13 cellular contexts compared by ENCODE assay signal in genomic region chr3:52481819-52482521, GRCh38. TPM values are rescaled to one million over a fixed set of nuclear protein-coding genes. Genes with fewer than 3 reads are reported as not detected.
A peak's percentile ranks its signal among the peaks of the same experiment; 100 is the strongest.
DNase-seq lines count a peak whose midpoint lies in the region; TF ChIP-seq lines count a peak whose summit lies in the region.
"Had no signal": no experiment of that assay in that cellular context is flagged by ENCODE, and none has a peak within 500 bp of the region (broad histone marks: within the 10 kb centered on the region; RNA-seq: fewer than 3 reads in every experiment).

No MANE protein-coding gene starts in this region.

- no peak overlapping the region for H3K4me2 ChIP-seq in osteoblast (ENCODE audit: insufficient read depth, low read length)

- CTCF ChIA-PET in activated CD4-positive, alpha-beta T cell treated with anti-CD3 and anti-CD28 coated beads, Interleukin-2, amount 10 ng/mL, durations not matched to agents 7 days and 5 days (lab: Charles Lee): interaction anchor here (0.7 to 1.9 kb wide), 4 partner anchors 10 to 46 kb away, joined by 3 to 4 read pairs (median 4); no protein-coding TSS in a partner anchor

- peak overlapping the region in 54 of 59 donors; percentile 4 to 95 (median 84) for H3K27ac ChIP-seq in dorsolateral prefrontal cortex
- H3K27ac ChIP-seq in osteoblast (ENCODE audit: low read depth, low read length): no peak overlapping the region

- POLR2A ChIA-PET in activated CD4-positive, alpha-beta T cell treated with anti-CD3 and anti-CD28 coated beads, Interleukin-2, amount 10 ng/mL, durations not matched to agents 7 days and 5 days (lab: Charles Lee): no interaction called here

- intact Hi-C loops in dorsolateral prefrontal cortex (cut with DNase I): no loop called here
- intact Hi-C loops in posterior cingulate gyrus (cut with DNase I): no loop called here

- H3K27ac Mint-ChIP-seq in activated CD4-positive, alpha-beta T cell treated with anti-CD3 and anti-CD28 coated beads, Interleukin-2, amount 10 ng/mL, durations not matched to agents 7 days and 5 days: no peak overlapping the region

- no peak overlapping the region for H3K4me3 Mint-ChIP-seq in activated CD4-positive, alpha-beta T cell treated with anti-CD3 and anti-CD28 coated beads, Interleukin-2, amount 10 ng/mL, durations not matched to agents 7 days and 5 days

- H4K20me1 ChIP-seq in osteoblast (ENCODE audit: insufficient read depth, low read length): peaks cover 14% of the 10 kb centered on the region

- TF ChIP-seq CTCF in dorsolateral prefrontal cortex (IDR thresholded peaks at IDR 0.05 in 54 of 56, conservative IDR thresholded peaks at IDR 0.05 in 2 of 56; ENCODE audit: low read depth in 1 of 56, partially characterized antibody in 56 of 56) (peak in 38 of 56 donors; percentile 14 to 50 (median 26)), osteoblast (IDR thresholded peaks at IDR 0.05; ENCODE audit: extremely low read depth, low read depth, low read length) (peak; percentile 52)

- H3K27me3 ChIP-seq in dorsolateral prefrontal cortex (no peaks in the 10 kb centered on the region), osteoblast (ENCODE audit: insufficient read depth, low read length) (no peaks in the 10 kb centered on the region)

- DNase-seq in activated CD4-positive, alpha-beta T cell treated with anti-CD3 and anti-CD28 coated beads for 48 hours: peak; percentile 51
- DNase-seq in activated CD4-positive, alpha-beta T cell treated with anti-CD3 and anti-CD28 coated beads, Interleukin-2, amount 10 ng/mL, durations not matched to agents 7 days and 5 days: no peak
- DNase-seq in LHCN-M2 (ENCODE audit: low read depth) (peak; percentile 11), dorsolateral prefrontal cortex (peak in 1 of 10 donors; percentile 44), osteoblast (ENCODE audit: insufficient read length, low spot score, missing footprints) (peak; percentile 93), GOT3 (lab: John Stamatoyannopoulos, UW) (no peak), posterior cingulate gyrus (no peak), OCI-M2 (lab: John Stamatoyannopoulos, UW; ENCODE audit: unreplicated experiment) (no peak)
- DNase-seq: activated CD4-positive, alpha-beta T cell treated with anti-CD3 and anti-CD28 coated beads for 1 hour; NCI-H1105 treated with DMSO at 0.1 percent for 48 hours; retina had no signal

- H3K36me3 Mint-ChIP-seq in activated CD4-positive, alpha-beta T cell treated with anti-CD3 and anti-CD28 coated beads, Interleukin-2, amount 10 ng/mL, durations not matched to agents 7 days and 5 days (ENCODE audit: low read depth): peaks cover 26% of the 10 kb centered on the region

- no peak overlapping the region for H2AFZ ChIP-seq in osteoblast (ENCODE audit: low read length)

- H3K79me2 ChIP-seq in osteoblast (ENCODE audit: insufficient read depth, low read length): no peaks in the 10 kb centered on the region

- H3K36me3 ChIP-seq in osteoblast (ENCODE audit: insufficient read depth, low read length): peaks cover 70% of the 10 kb centered on the region

- no peaks in the 10 kb centered on the region for H3K27me3 Mint-ChIP-seq in activated CD4-positive, alpha-beta T cell treated with anti-CD3 and anti-CD28 coated beads, Interleukin-2, amount 10 ng/mL, durations not matched to agents 7 days and 5 days
- H3K27me3 Mint-ChIP-seq: CD8-positive, alpha-beta memory T cell had no signal

- no peaks in the 10 kb centered on the region for H3K9me3 Mint-ChIP-seq in activated CD4-positive, alpha-beta T cell treated with anti-CD3 and anti-CD28 coated beads, Interleukin-2, amount 10 ng/mL, durations not matched to agents 7 days and 5 days
- H3K9me3 Mint-ChIP-seq: CD8-positive, alpha-beta memory T cell had no signal

- no peaks in the 10 kb centered on the region for H3K4me1 ChIP-seq in osteoblast (ENCODE audit: insufficient read depth, low read length)
- H3K4me1 ChIP-seq: HAP-1 had no signal

- no peaks in the 10 kb centered on the region for H3K9me3 ChIP-seq in osteoblast (ENCODE audit: low read depth, low read length)
- H3K9me3 ChIP-seq: HAP-1 had no signal

- H3K4me3 ChIP-seq in dorsolateral prefrontal cortex: no peak overlapping the region
- no peak overlapping the region for H3K4me3 ChIP-seq in osteoblast (ENCODE audit: insufficient read depth, low read length)
- H3K4me3 ChIP-seq: HAP-1 had no signal

- H3K4me1 Mint-ChIP-seq in activated CD4-positive, alpha-beta T cell treated with anti-CD3 and anti-CD28 coated beads, Interleukin-2, amount 10 ng/mL, durations not matched to agents 7 days and 5 days: no peaks in the 10 kb centered on the region
- H3K4me1 Mint-ChIP-seq: CD8-positive, alpha-beta memory T cell had no signal

RNA-seq across cellular contexts. Expression of gene STAB1, which starts 13.2 kb away (rescaled TPM):
- total RNA-seq in activated CD4-positive, alpha-beta T cell treated with anti-CD3 and anti-CD28 coated beads, Interleukin-2, amount 10 ng/mL, durations not matched to agents 7 days and 5 days: under 1 TPM; 0.02 to 0.15 TPM
- total RNA-seq in LHCN-M2 (2014; rRNA removed): under 0.01 TPM in 1 of 2 replicates, not detected in the other
- not detected for polyA plus RNA-seq in LHCN-M2 (2012)
- total RNA-seq in dorsolateral prefrontal cortex: 100 to 1,000 TPM in 4 of 120 experiments, 10 to 100 TPM in 113, 1 to 10 TPM in 3; 7.9 to 229 (median 32.7) TPM
- total RNA-seq in osteoblast: 0.59 and 1.1 TPM in 2 replicates

RNA-seq across cellular contexts. Expression of gene NISCH, which starts 26.6 kb away (rescaled TPM):
- total RNA-seq in activated CD4-positive, alpha-beta T cell treated with anti-CD3 and anti-CD28 coated beads, Interleukin-2, amount 10 ng/mL, durations not matched to agents 7 days and 5 days: 10 to 100 TPM; 94.5 TPM
- 45.7 and 48.7 TPM in 2 replicates for total RNA-seq in LHCN-M2 (2014; rRNA removed)
- polyA plus RNA-seq in LHCN-M2 (2012): 36.3 TPM
- 100 to 1,000 TPM; 146 to 372 (median 259) TPM for total RNA-seq in dorsolateral prefrontal cortex
- total RNA-seq in osteoblast: 72.2 and 83.2 TPM in 2 replicates

RNA-seq across cellular contexts. Expression of gene TNNC1, which starts 28.1 kb away (rescaled TPM):
- total RNA-seq in activated CD4-positive, alpha-beta T cell treated with anti-CD3 and anti-CD28 coated beads, Interleukin-2, amount 10 ng/mL, durations not matched to agents 7 days and 5 days: 1 to 10 TPM; 1.5 to 2.1 TPM
- total RNA-seq in LHCN-M2 (2014; rRNA removed): 1.5 and 8.2 TPM in 2 replicates
- polyA plus RNA-seq in LHCN-M2 (2012): 56.7 TPM
- 1 to 10 TPM in 33 of 120 experiments, under 1 TPM in 16, not detected in 71; 0.62 to 2.9 (median 1.2) TPM for total RNA-seq in dorsolateral prefrontal cortex
- total RNA-seq in osteoblast: 0.29 and 0.36 TPM in 2 replicates
- polyA plus RNA-seq: CD8-positive, alpha-beta memory T cell had no signal

RNA-seq across cellular contexts. Expression of gene SEMA3G, which starts 37.1 kb away (rescaled TPM):
- total RNA-seq in activated CD4-positive, alpha-beta T cell treated with anti-CD3 and anti-CD28 coated beads, Interleukin-2, amount 10 ng/mL, durations not matched to agents 7 days and 5 days: under 1 TPM in 1 of 2 experiments, not detected in 1; 0.15 TPM
- total RNA-seq in LHCN-M2 (2014; rRNA removed) (not detected in 2 replicates), dorsolateral prefrontal cortex (10 to 100 TPM in 36 of 120 experiments, 1 to 10 TPM in 84; 1.6 to 23.6 (median 7.0) TPM), osteoblast (under 0.01 TPM in 1 of 2 replicates, not detected in the other)
- polyA plus RNA-seq in LHCN-M2 (2012): 0.01 TPM
- polyA plus RNA-seq: CD8-positive, alpha-beta memory T cell had no signal

RNA-seq across cellular contexts. Expression of gene NT5DC2, which starts 51.7 kb away (rescaled TPM):
- 10 to 100 TPM; 22.1 to 23.8 TPM for total RNA-seq in activated CD4-positive, alpha-beta T cell treated with anti-CD3 and anti-CD28 coated beads, Interleukin-2, amount 10 ng/mL, durations not matched to agents 7 days and 5 days
- total RNA-seq in LHCN-M2 (2014; rRNA removed): 118 and 133 TPM in 2 replicates
- polyA plus RNA-seq in LHCN-M2 (2012): 121 TPM
- 10 to 100 TPM; 10.8 to 61.6 (median 20.5) TPM for total RNA-seq in dorsolateral prefrontal cortex
- 45.4 and 52.5 TPM in 2 replicates for total RNA-seq in osteoblast

Comparison
In these comparisons a context has a peak if more than half of its experiments do, and no peak if none do; other contexts are left out.
1. DNase-seq: peak in activated CD4-positive, alpha-beta T cell treated with anti-CD3 and anti-CD28 coated beads for 48 hours (single experiment), LHCN-M2 (single experiment) and osteoblast (single experiment); none in activated CD4-positive, alpha-beta T cell treated with anti-CD3 and anti-CD28 coated beads, Interleukin-2, amount 10 ng/mL, durations not matched to agents 7 days and 5 days (single experiment), GOT3 (single experiment), posterior cingulate gyrus (0 of 10) and OCI-M2 (single experiment).